ENCODE assay signal across 2 cellular contexts in genomic region chr13:20749377-20749776, GRCh38.
TF ChIP-seq lines count a peak whose summit lies in the region.

No MANE protein-coding gene starts in this region.

TF ChIP-seq in HepG2, 621 proteins besides CTCF, POLR2A, EP300 and RAD21:
- no peak for TF ChIP-seq PAWR (CRISPR knock-in tag; IDR thresholded peaks at IDR 0.05; ENCODE audit: borderline replicate concordance)
- peak; percentile 97 for TF ChIP-seq ZFP1 (CRISPR knock-in tag; IDR thresholded peaks at IDR 0.05)
- no peak for TF ChIP-seq AHDC1 (CRISPR knock-in tag; IDR thresholded peaks at IDR 0.05; ENCODE audit: borderline replicate concordance)
- no peak for TF ChIP-seq NKX3-1 (CRISPR knock-in tag; IDR thresholded peaks at IDR 0.05)
- no peak for TF ChIP-seq CEBPG (CRISPR knock-in tag; IDR thresholded peaks at IDR 0.05)

TF ChIP-seq in K562, 482 proteins besides CTCF, POLR2A, EP300 and RAD21:
- TF ChIP-seq ZNF431 (CRISPR knock-in tag; IDR thresholded peaks at IDR 0.05) (no peak), ZC3H4 (CRISPR knock-in tag; IDR thresholded peaks at IDR 0.05; ENCODE audit: borderline replicate concordance) (no peak), SAFB2 (IDR thresholded peaks at IDR 0.05; ENCODE audit: borderline replicate concordance, low read depth, low read length, severe bottlenecking) (no peak), GTF3C2 (IDR thresholded peaks at IDR 0.05; ENCODE audit: borderline replicate concordance, extremely low read depth, insufficient read length) (no peak), ZFP1 (CRISPR knock-in tag; IDR thresholded peaks at IDR 0.05) (peak; percentile 71; the same call in 1 of the 2 replicates), ATF3 (IDR thresholded peaks at IDR 0.05) (no peak), ATF3 (CRISPR knock-in tag; conservative IDR thresholded peaks at IDR 0.05) (no peak)
